1 cellular context compared by ENCODE assay signal in the genomic region with DNA sequence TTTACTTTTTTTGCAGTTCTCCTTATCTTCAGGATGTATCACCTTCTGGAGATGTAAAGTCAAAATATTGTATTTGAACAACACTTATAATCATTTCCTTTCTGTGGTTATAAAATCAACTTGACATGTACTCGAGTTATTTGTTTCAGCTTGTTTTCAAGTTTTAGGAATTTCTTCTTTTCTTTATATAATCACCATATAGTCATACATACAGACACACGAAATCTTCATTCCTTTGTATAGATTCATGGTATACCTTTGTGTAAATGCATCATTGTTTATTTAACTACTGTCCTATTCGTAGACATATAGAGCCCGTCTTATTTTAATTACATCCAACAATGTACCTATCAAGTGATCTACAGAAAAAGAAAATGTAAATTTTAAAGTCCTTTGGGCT.
TF ChIP-seq lines count a peak whose summit lies in the region.

No MANE protein-coding gene starts in this region.

TF ChIP-seq in HepG2, 621 proteins besides CTCF, POLR2A, EP300 and RAD21 (continued from another document):
- TF ChIP-seq ZNF232 (CRISPR knock-in tag; IDR thresholded peaks at IDR 0.05; ENCODE audit: borderline replicate concordance) (no peak), ZNF549 (CRISPR knock-in tag; IDR thresholded peaks at IDR 0.05) (no peak), HMG20B (CRISPR knock-in tag; conservative IDR thresholded peaks at IDR 0.05) (no peak), SMAD3 (CRISPR knock-in tag; IDR thresholded peaks at IDR 0.05) (no peak), MTA3 (CRISPR knock-in tag; IDR thresholded peaks at IDR 0.05) (no peak), ZBTB20 (CRISPR knock-in tag; IDR thresholded peaks at IDR 0.05; ENCODE audit: borderline replicate concordance, low read depth) (no peak), POLR2G (IDR thresholded peaks at IDR 0.05; ENCODE audit: low read depth, low read length) (no peak), GLI4 (CRISPR knock-in tag; IDR thresholded peaks at IDR 0.05; ENCODE audit: borderline replicate concordance) (no peak), ARID2 (CRISPR knock-in tag; IDR thresholded peaks at IDR 0.05; ENCODE audit: borderline replicate concordance) (no peak), TBL1XR1 (IDR thresholded peaks at IDR 0.05; ENCODE audit: borderline replicate concordance, low read length, partially characterized antibody) (no peak)
- TF ChIP-seq, protein P1, sequence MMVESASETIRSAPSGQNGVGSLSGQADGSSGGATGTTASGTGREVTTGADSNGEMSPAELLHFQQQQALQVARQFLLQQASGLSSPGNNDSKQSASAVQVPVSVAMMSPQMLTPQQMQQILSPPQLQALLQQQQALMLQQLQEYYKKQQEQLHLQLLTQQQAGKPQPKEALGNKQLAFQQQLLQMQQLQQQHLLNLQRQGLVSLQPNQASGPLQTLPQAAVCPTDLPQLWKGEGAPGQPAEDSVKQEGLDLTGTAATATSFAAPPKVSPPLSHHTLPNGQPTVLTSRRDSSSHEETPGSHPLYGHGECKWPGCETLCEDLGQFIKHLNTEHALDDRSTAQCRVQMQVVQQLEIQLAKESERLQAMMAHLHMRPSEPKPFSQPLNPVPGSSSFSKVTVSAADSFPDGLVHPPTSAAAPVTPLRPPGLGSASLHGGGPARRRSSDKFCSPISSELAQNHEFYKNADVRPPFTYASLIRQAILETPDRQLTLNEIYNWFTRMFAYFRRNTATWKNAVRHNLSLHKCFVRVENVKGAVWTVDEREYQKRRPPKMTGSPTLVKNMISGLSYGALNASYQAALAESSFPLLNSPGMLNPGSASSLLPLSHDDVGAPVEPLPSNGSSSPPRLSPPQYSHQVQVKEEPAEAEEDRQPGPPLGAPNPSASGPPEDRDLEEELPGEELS (CRISPR knock-in tag; IDR thresholded peaks at IDR 0.05): no peak
- TF ChIP-seq, protein P2, sequence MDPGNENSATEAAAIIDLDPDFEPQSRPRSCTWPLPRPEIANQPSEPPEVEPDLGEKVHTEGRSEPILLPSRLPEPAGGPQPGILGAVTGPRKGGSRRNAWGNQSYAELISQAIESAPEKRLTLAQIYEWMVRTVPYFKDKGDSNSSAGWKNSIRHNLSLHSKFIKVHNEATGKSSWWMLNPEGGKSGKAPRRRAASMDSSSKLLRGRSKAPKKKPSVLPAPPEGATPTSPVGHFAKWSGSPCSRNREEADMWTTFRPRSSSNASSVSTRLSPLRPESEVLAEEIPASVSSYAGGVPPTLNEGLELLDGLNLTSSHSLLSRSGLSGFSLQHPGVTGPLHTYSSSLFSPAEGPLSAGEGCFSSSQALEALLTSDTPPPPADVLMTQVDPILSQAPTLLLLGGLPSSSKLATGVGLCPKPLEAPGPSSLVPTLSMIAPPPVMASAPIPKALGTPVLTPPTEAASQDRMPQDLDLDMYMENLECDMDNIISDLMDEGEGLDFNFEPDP (CRISPR knock-in tag; conservative IDR thresholded peaks at IDR 0.05): no peak
